8 cellular contexts compared by ENCODE assay signal in the genomic region with DNA sequence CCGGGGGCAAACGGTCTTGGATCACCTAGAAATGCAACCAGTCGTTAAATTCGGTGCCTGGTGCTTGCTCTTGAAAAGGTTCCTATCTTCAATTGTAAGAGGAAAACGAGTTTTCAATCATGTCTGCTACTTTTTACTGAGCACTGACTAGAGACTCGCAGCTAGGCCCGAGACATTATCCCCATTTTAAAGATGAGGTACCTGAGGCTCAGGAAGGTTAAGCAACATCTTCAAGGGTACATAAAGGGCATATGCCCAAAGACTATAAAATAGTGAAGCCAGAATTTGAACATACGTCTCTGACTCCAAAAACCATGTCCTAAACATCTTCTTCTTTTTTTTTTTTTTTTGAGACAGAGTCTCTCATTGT. TPM values are rescaled to one million over a fixed set of nuclear protein-coding genes. Genes with fewer than 3 reads are reported as not detected.
DNase-seq lines count a peak whose midpoint lies in the region; ATAC-seq, FAIRE-seq and TF ChIP-seq lines count a peak whose summit lies in the region.

No MANE protein-coding gene starts in this region.

- H3K36me3 ChIP-seq in HEK293 (ENCODE audit: control insufficient read depth in 2 of 2, insufficient read depth in 1 of 2, low read length in 2 of 2): no peaks in the 10 kb centered on the region; a peak in 1 of 3 replicates
- no peaks in the 10 kb centered on the region for H3K36me3 ChIP-seq in small intestine (ENCODE audit: control insufficient read depth in 2 of 2, insufficient read depth in 2 of 2, low read length in 2 of 2)

- no peak for DNase-seq in activated CD8-positive, alpha-beta T cell treated with anti-CD3 and anti-CD28 coated beads for 36 hours
- DNase-seq in right cardiac atrium: no peak
- no peak for DNase-seq in small intestine
- no peak for DNase-seq in RPMI8226
- DNase-seq in SIG-M5 treated with dmso at 0.1 percent for 504 hours (lab: John Stamatoyannopoulos, UW; ENCODE audit: unreplicated experiment): no peak
- DNase-seq in HTR-8/SVneo (ENCODE audit: insufficient read length, low spot score): no peak
- no peak for DNase-seq in H4 (ENCODE audit: low spot score)

- 71% methylated on average over 8 of the region's 8 CpGs for WGBS in right cardiac atrium
- WGBS in small intestine, 3 donors: 16 to 57% (median 28%) methylated on average over 8 of the region's 8 CpGs

- no peaks in the 10 kb centered on the region for H3K27me3 Mint-ChIP-seq in activated CD8-positive, alpha-beta T cell treated with anti-CD3 and anti-CD28 coated beads for 36 hours

- H3K36me3 Mint-ChIP-seq in activated CD8-positive, alpha-beta T cell treated with anti-CD3 and anti-CD28 coated beads for 36 hours (ENCODE audit: low read depth): no peaks in the 10 kb centered on the region

- H3K4me1 Mint-ChIP-seq in activated CD8-positive, alpha-beta T cell treated with anti-CD3 and anti-CD28 coated beads for 36 hours (ENCODE audit: low read depth): peaks cover 27% of the 10 kb centered on the region

- FAIRE-seq in small intestine (lab: Jason Lieb, UNC) (no peak), HTR-8/SVneo (lab: Jason Lieb, UNC) (no peak)

- H3K4me1 ChIP-seq in HEK293 (ENCODE audit: control insufficient read depth, insufficient read depth, low read length) (no peaks in the 10 kb centered on the region), right cardiac atrium (ENCODE audit: control insufficient read depth, insufficient read depth, low read length) (no peaks in the 10 kb centered on the region), small intestine (ENCODE audit: control insufficient read depth in 2 of 2, insufficient read depth in 1 of 2, low read depth in 1 of 2, low read length in 1 of 2) (peaks cover 2 to 6% of the 10 kb centered on the region in 2 donors)

- CTCF ChIA-PET in HEK293 (lab: Yijun Ruan, JAX): interaction anchor here (0.7 to 9.3 kb wide), 7 partner anchors 9 to 308 kb away, joined by 3 to 126 read pairs (median 5); no protein-coding TSS in a partner anchor
- CTCF ChIA-PET in activated CD8-positive, alpha-beta T cell treated with anti-CD3 and anti-CD28 coated beads for 36 hours (lab: Charles Lee): interaction anchor here (0.8 to 2.0 kb wide), 10 partner anchors 9 to 419 kb away, joined by 3 to 7 read pairs (median 4); partner anchors contain the start of gene DEPDC5

- no peaks in the 10 kb centered on the region for H3K9me3 ChIP-seq in HEK293 (ENCODE audit: control insufficient read depth, insufficient read depth, low read depth, low read length)
- no peaks in the 10 kb centered on the region for H3K9me3 ChIP-seq in right cardiac atrium (ENCODE audit: control insufficient read depth, low read length)
- H3K9me3 ChIP-seq in small intestine (ENCODE audit: control insufficient read depth, low read depth): no peaks in the 10 kb centered on the region

- intact Hi-C loops in activated CD8-positive, alpha-beta T cell treated with anti-CD3 and anti-CD28 coated beads for 36 hours (cut with micrococcal nuclease): loop anchor here (5.0 to 10.0 kb wide), 2 partner anchors 90 to 162 kb away; partner anchors contain the start of genes DEPDC5 and PRR14L
- intact Hi-C loops in right cardiac atrium (cut with DNase I): loop anchor here in 1 of 4 donors (10.0 kb wide), 2 partner anchors 82 to 282 kb away; partner anchors contain the start of gene YWHAH

- H3K4me3 ChIP-seq in HEK293 (ENCODE audit: low read depth, low read length) (peak overlapping the region; percentile 94), right cardiac atrium (ENCODE audit: low read length) (peak overlapping the region; percentile 85), small intestine (ENCODE audit: low read depth in 1 of 2, low read length in 2 of 2) (peak overlapping the region; percentile 64 to 70)

- no peak for ATAC-seq in activated CD8-positive, alpha-beta T cell treated with anti-CD3 and anti-CD28 coated beads for 36 hours
- ATAC-seq in right cardiac atrium: no peak

- peak overlapping the region; percentile 88 for H3K27ac Mint-ChIP-seq in activated CD8-positive, alpha-beta T cell treated with anti-CD3 and anti-CD28 coated beads for 36 hours

- TF ChIP-seq CTCF in HEK293 (tag by site-specific recombination; IDR thresholded peaks at IDR 0.05): no peak
- no peak for TF ChIP-seq CTCF in activated CD8-positive, alpha-beta T cell treated with anti-CD3 and anti-CD28 coated beads for 36 hours (IDR thresholded peaks at IDR 0.05)

- H3K27me3 ChIP-seq in right cardiac atrium (ENCODE audit: control insufficient read depth, insufficient read depth): no peaks in the 10 kb centered on the region
- H3K27me3 ChIP-seq in small intestine (ENCODE audit: control insufficient read depth in 2 of 2, insufficient read depth in 2 of 2, low read length in 2 of 2): no peaks in the 10 kb centered on the region

- H3K4me3 Mint-ChIP-seq in activated CD8-positive, alpha-beta T cell treated with anti-CD3 and anti-CD28 coated beads for 36 hours: peak overlapping the region; percentile 82

- no peaks in the 10 kb centered on the region for H3K9me3 Mint-ChIP-seq in activated CD8-positive, alpha-beta T cell treated with anti-CD3 and anti-CD28 coated beads for 36 hours

- POLR2A ChIA-PET in HEK293 (lab: Yijun Ruan, JAX): interaction anchor here (0.6 to 3.6 kb wide), 18 partner anchors 9 to 316 kb away, joined by 3 to 39 read pairs (median 4); partner anchors contain the start of genes DEPDC5 and PATZ1
- POLR2A ChIA-PET in activated CD8-positive, alpha-beta T cell treated with anti-CD3 and anti-CD28 coated beads for 36 hours (lab: Charles Lee): interaction anchor here (0.7 to 3.8 kb wide), 10 partner anchors 9 to 318 kb away, joined by 3 to 20 read pairs (median 4); partner anchors contain the start of gene DEPDC5

- H3K27ac ChIP-seq in HEK293 (ENCODE audit: extremely low read depth, low read depth, low read length) (peak overlapping the region; percentile 33; the same call in 1 of the 2 replicates), right cardiac atrium (ENCODE audit: low read length) (no peak overlapping the region), small intestine (ENCODE audit: low read depth in 1 of 2, low read length in 1 of 2) (peak overlapping the region; percentile 80 to 86)

TF ChIP-seq in HEK293, 187 proteins besides CTCF, POLR2A, EP300 and RAD21:
- TF ChIP-seq YY1 (tag by site-specific recombination; IDR thresholded peaks at IDR 0.05) (0 out of 2 replicates have a peak, but pooled peaks have one; percentile 11), ZFP3 (tag by site-specific recombination; IDR thresholded peaks at IDR 0.05; ENCODE audit: low read depth) (0 out of 2 replicates have a peak, but pooled peaks have one; percentile 11), ZNF560 (tag by site-specific recombination; IDR thresholded peaks at IDR 0.05; ENCODE audit: borderline replicate concordance) (no peak)

RNA-seq across cellular contexts. Expression of gene PISD, which starts 0.6 kb away (rescaled TPM):
- total RNA-seq in activated CD8-positive, alpha-beta T cell treated with anti-CD3 and anti-CD28 coated beads for 36 hours: 10 to 100 TPM; 33.9 to 35.9 TPM
- 10 to 100 TPM; 18.6 to 33.5 (median 19.7) TPM for total RNA-seq in right cardiac atrium
- polyA plus RNA-seq in right cardiac atrium (11.1 TPM), small intestine (10 to 100 TPM; 17.3 to 28.3 (median 25.0) TPM)
- total RNA-seq in H4 (2014; rRNA removed; shearing (Covaris generic)): 17.6 and 18.8 TPM in 2 replicates
